20 cellular contexts compared by ENCODE assay signal in the genomic region with DNA sequence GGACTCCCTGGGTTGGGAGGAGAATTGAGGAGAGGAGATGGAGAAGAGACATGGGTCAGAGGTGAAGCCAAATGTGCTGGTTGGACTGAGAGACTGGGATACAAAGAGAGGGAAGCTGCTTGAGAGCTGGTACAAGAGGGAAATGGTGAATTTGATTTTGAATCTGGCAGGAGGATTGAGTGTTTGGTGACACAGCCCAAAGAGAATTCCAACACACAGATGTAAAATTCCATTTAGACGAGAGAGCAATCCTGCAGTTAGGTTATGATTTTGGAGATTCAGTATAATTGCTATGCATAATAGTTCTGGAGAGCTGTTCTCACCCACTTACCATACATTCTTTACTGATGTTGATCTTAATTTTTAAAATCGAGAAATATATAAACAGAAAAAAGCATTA. TPM values are rescaled to one million over a fixed set of nuclear protein-coding genes. Genes with fewer than 3 reads are reported as not detected.
"Had no signal": no experiment of that assay in that cellular context is flagged by ENCODE, and none has a peak within 500 bp of the region (broad histone marks: within the 10 kb centered on the region; RNA-seq: fewer than 3 reads in every experiment).

No MANE protein-coding gene starts in this region.

- DNase-seq: activated CD4-positive, alpha-beta T cell treated with anti-CD3 and anti-CD28 coated beads, Interleukin-2, amount 50 U/mL, for 1 hour; activated CD8-positive, alpha-beta memory T cell treated with anti-CD3 and anti-CD28 coated beads for 24 hours; activated gamma-delta T cell treated with Interleukin-2 at 50 U/mL for 16 hours; activated naive CD8-positive, alpha-beta T cell treated with anti-CD3 and anti-CD28 coated beads for 36 hours; brain microvascular endothelial cell; dermis blood vessel endothelial cell; erythroblast; hypothalamus; kidney glomerular epithelial cell; right cardiac atrium; small intestine; stimulated activated CD4-positive, alpha-beta T cell treated with anti-CD3 and anti-CD28 coated beads, Interleukin-4, amount 100 ng/mL, for 24 hours; stimulated activated naive CD4-positive, alpha-beta T cell treated with Interleukin-2 at 50 U/mL for 16 hours; substantia nigra; T1000 had no signal

- H3K27me3 ChIP-seq: brain microvascular endothelial cell, tibial nerve, vagina had no signal

- H3K27ac ChIP-seq: brain microvascular endothelial cell, prostate gland, tibial nerve, vagina had no signal

- H3K36me3 Mint-ChIP-seq: activated naive CD8-positive, alpha-beta T cell treated with anti-CD3 and anti-CD28 coated beads for 36 hours had no signal

- ATAC-seq: activated CD4-positive, CD25-positive, alpha-beta regulatory T cell treated with anti-CD3 and anti-CD28 coated beads, Interleukin-2, amount 50 U/mL, for 24 hours; right cardiac atrium had no signal

- H3K36me3 ChIP-seq: brain microvascular endothelial cell, prostate gland, tibial nerve, vagina had no signal

- H3K9me3 ChIP-seq: prostate gland, tibial nerve, vagina had no signal

- H3K4me1 ChIP-seq: prostate gland, tibial nerve, vagina had no signal

- H3K27ac Mint-ChIP-seq: activated naive CD8-positive, alpha-beta T cell treated with anti-CD3 and anti-CD28 coated beads for 36 hours had no signal

- H3K4me3 Mint-ChIP-seq: activated naive CD8-positive, alpha-beta T cell treated with anti-CD3 and anti-CD28 coated beads for 36 hours had no signal

- H3K4me3 ChIP-seq: prostate gland, tibial nerve, vagina had no signal

- FAIRE-seq: small intestine had no signal

- H3K9me3 Mint-ChIP-seq: activated naive CD8-positive, alpha-beta T cell treated with anti-CD3 and anti-CD28 coated beads for 36 hours had no signal

RNA-seq across cellular contexts. Expression of gene HSD17B2, which starts 57.7 kb away (rescaled TPM):
- total RNA-seq: activated naive CD8-positive, alpha-beta T cell treated with anti-CD3 and anti-CD28 coated beads for 36 hours; right cardiac atrium; tibial nerve had no signal
- polyA plus RNA-seq: neural cell, right cardiac atrium had no signal
